In the genomic region with DNA sequence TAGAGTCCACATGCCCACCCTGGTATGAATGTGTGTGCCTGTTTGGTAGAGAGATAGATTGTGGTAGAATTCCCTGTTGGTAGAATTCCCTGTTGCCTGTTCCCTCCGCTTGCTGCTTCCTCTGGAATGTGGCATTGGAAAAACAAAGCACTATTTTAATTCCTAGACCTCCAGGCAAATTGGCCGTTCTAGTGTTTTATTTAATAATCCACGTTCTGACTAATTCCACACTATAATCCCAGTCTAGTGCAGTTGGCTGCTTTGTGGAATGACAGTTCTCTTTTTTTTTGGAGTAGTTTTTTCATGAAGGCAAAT, we compare ENCODE assay signal across 30 cellular contexts. TPM values are rescaled to one million over a fixed set of nuclear protein-coding genes. Genes with fewer than 3 reads are reported as not detected.
A peak's percentile ranks its signal among the peaks of the same experiment; 100 is the strongest.
DNase-seq lines count a peak whose midpoint lies in the region; ATAC-seq, FAIRE-seq and TF ChIP-seq lines count a peak whose summit lies in the region.
"Had no signal": no experiment of that assay in that cellular context is flagged by ENCODE, and none has a peak within 500 bp of the region (broad histone marks: within the 10 kb centered on the region; RNA-seq: fewer than 3 reads in every experiment).

No MANE protein-coding gene starts in this region.

- H3K27me3 ChIP-seq in GM23338 (ENCODE audit: insufficient read depth) (peaks cover 20% of the 10 kb centered on the region), neural progenitor cell (peaks cover 49% of the 10 kb centered on the region)
- H3K27me3 ChIP-seq: SJCRH30 had no signal

- TF ChIP-seq CTCF in GM23338 (conservative IDR thresholded peaks at IDR 0.05; ENCODE audit: low read depth in 2 of 2) (no peak), neural progenitor cell (IDR thresholded peaks at IDR 0.05) (no peak)

- H3K4me3 ChIP-seq in GM23338: peak overlapping the region; percentile 78
- H3K4me3 ChIP-seq in neural progenitor cell: peak overlapping the region; percentile 75
- H3K4me3 ChIP-seq: HAP-1, SJCRH30 had no signal

- H3F3A ChIP-seq in GM23338 (replicated peaks; ENCODE audit: low read depth) (no peaks in the 10 kb centered on the region; the same call in 1 of the 2 replicates), neural progenitor cell (ENCODE audit: low read depth) (peaks cover 22% of the 10 kb centered on the region)

- H2AFZ ChIP-seq in GM23338 (peak overlapping the region; percentile 74; the same call in 1 of the 2 replicates), neural progenitor cell (replicated peaks) (no peak overlapping the region)

- H3K36me3 ChIP-seq in GM23338 (ENCODE audit: insufficient read depth): no peaks in the 10 kb centered on the region
- H3K36me3 ChIP-seq in neural progenitor cell: no peaks in the 10 kb centered on the region
- H3K36me3 ChIP-seq: HAP-1, SJCRH30 had no signal

- H3K4me2 ChIP-seq in GM23338 (peak overlapping the region; percentile 96), neural progenitor cell (peak overlapping the region; percentile 98)

- H3K4me1 ChIP-seq in GM23338 (ENCODE audit: insufficient read depth) (peaks cover 47% of the 10 kb centered on the region), neural progenitor cell (peaks cover 11% of the 10 kb centered on the region)
- H3K4me1 ChIP-seq: foreskin keratinocyte, HAP-1, SJCRH30 had no signal

- H3K27me3 Mint-ChIP-seq in GM23338 (ENCODE audit: insufficient read depth, low read depth, poor library complexity): peaks cover 14% of the 10 kb centered on the region
- peaks cover 63% of the 10 kb centered on the region for H3K27me3 Mint-ChIP-seq in activated T-helper 17 cell treated with anti-CD3 and anti-CD28 coated beads, Interleukin-2, amount 50 U/mL, for 72 hours
- H3K27me3 Mint-ChIP-seq in neural progenitor cell (ENCODE audit: insufficient read depth, low read depth): peaks cover 10% of the 10 kb centered on the region

- DNase-seq in GM23338 (ENCODE audit: low spot score) (peak; percentile 44), foreskin melanocyte (peak; percentile 76), neural progenitor cell (ENCODE audit: low spot score) (no peak), 8988T (no peak), GM19239 (ENCODE audit: insufficient read length, low spot score) (no peak), SIG-M5 treated with dmso at 0.1 percent for 504 hours (lab: John Stamatoyannopoulos, UW; ENCODE audit: unreplicated experiment) (no peak), mucosa of gallbladder (ENCODE audit: low spot score) (no peak)
- DNase-seq: activated CD4-positive, alpha-beta T cell treated with anti-CD3 and anti-CD28 coated beads, Interleukin-2, amount 50 U/mL, for 4 hours; activated CD8-positive, alpha-beta memory T cell treated with anti-CD3 and anti-CD28 coated beads, Interleukin-2, amount 50 U/mL, for 48 hours; activated effector memory CD4-positive, alpha-beta T cell treated with anti-CD3 and anti-CD28 coated beads, Interleukin-2, amount 50 U/mL, for 16 hours; CD4-positive, alpha-beta T cell; foreskin keratinocyte; IMR-90; left cardiac atrium; midbrain; MM.1S; NCI-H146; NCI-H2171 treated with DMSO at 0.1 percent for 48 hours; NCI-H748 treated with DMSO at 0.1 percent for 48 hours; SJCRH30; small intestine; stimulated activated CD4-positive, alpha-beta T cell treated with anti-CD3 and anti-CD28 coated beads, Interleukin-2, amount 100 ng/mL, for 48 hours; stimulated activated naive CD4-positive, alpha-beta T cell treated with Interleukin-2 at 50 U/mL for 16 hours; T-helper 1 cell had no signal

- no peak for FAIRE-seq in GM19239 (lab: Jason Lieb, UNC)
- FAIRE-seq: small intestine had no signal

- no peak for ATAC-seq in GM23338
- no peak for ATAC-seq in activated T-helper 17 cell treated with anti-CD3 and anti-CD28 coated beads, Interleukin-2, amount 50 U/mL, for 72 hours (replicated peaks)

- H3K27ac ChIP-seq in GM23338 (ENCODE audit: low read depth) (no peak overlapping the region), neural progenitor cell (no peak overlapping the region)
- H3K27ac ChIP-seq: epithelial cell of prostate, foreskin keratinocyte, SJCRH30 had no signal

- H3K9ac ChIP-seq in neural progenitor cell: no peak overlapping the region

- H3K4me1 Mint-ChIP-seq in GM23338 (peaks cover 55% of the 10 kb centered on the region), neural progenitor cell (peaks cover 24% of the 10 kb centered on the region)
- peaks cover 5% of the 10 kb centered on the region for H3K4me1 Mint-ChIP-seq in activated T-helper 17 cell treated with anti-CD3 and anti-CD28 coated beads, Interleukin-2, amount 50 U/mL, for 72 hours

- H3K27ac Mint-ChIP-seq in GM23338: no peak overlapping the region
- H3K27ac Mint-ChIP-seq in activated T-helper 17 cell treated with anti-CD3 and anti-CD28 coated beads, Interleukin-2, amount 50 U/mL, for 72 hours: no peak overlapping the region
- no peak overlapping the region for H3K27ac Mint-ChIP-seq in neural progenitor cell
- H3K27ac Mint-ChIP-seq: CD4-positive, alpha-beta T cell had no signal

- H3K9me2 ChIP-seq in GM23338 (ENCODE audit: insufficient read depth): no peaks in the 10 kb centered on the region

- H3K36me3 Mint-ChIP-seq in GM23338 (ENCODE audit: low read depth) (no peaks in the 10 kb centered on the region), neural progenitor cell (no peaks in the 10 kb centered on the region)
- H3K36me3 Mint-ChIP-seq in activated T-helper 17 cell treated with anti-CD3 and anti-CD28 coated beads, Interleukin-2, amount 50 U/mL, for 72 hours (ENCODE audit: low read depth): no peaks in the 10 kb centered on the region

- H3K9me3 Mint-ChIP-seq in GM23338 (no peaks in the 10 kb centered on the region), neural progenitor cell (no peaks in the 10 kb centered on the region)
- H3K9me3 Mint-ChIP-seq in activated T-helper 17 cell treated with anti-CD3 and anti-CD28 coated beads, Interleukin-2, amount 50 U/mL, for 72 hours: no peaks in the 10 kb centered on the region
- H3K9me3 Mint-ChIP-seq: CD4-positive, alpha-beta T cell had no signal

- H3K79me2 ChIP-seq in GM23338 (replicated peaks; ENCODE audit: insufficient read depth): peaks cover 25% of the 10 kb centered on the region
- no peaks in the 10 kb centered on the region for H3K79me2 ChIP-seq in neural progenitor cell (ENCODE audit: low read depth)

- H3K4me3 Mint-ChIP-seq in GM23338 (peak overlapping the region; percentile 82), neural progenitor cell (peak overlapping the region; percentile 87)
- H3K4me3 Mint-ChIP-seq in activated T-helper 17 cell treated with anti-CD3 and anti-CD28 coated beads, Interleukin-2, amount 50 U/mL, for 72 hours: peak overlapping the region; percentile 19
- H3K4me3 Mint-ChIP-seq: CD4-positive, alpha-beta T cell had no signal

- no peaks in the 10 kb centered on the region for H3K9me3 ChIP-seq in neural progenitor cell (ENCODE audit: low read depth)
- H3K9me3 ChIP-seq: HAP-1, SJCRH30 had no signal

- H4K20me1 ChIP-seq in GM23338 (replicated peaks; ENCODE audit: insufficient read depth): no peaks in the 10 kb centered on the region
- H4K20me1 ChIP-seq in neural progenitor cell (ENCODE audit: low read depth): no peaks in the 10 kb centered on the region

TF ChIP-seq in GM23338, 12 proteins besides CTCF, POLR2A, EP300 and RAD21 (continues in another document):
- TF ChIP-seq REST (IDR thresholded peaks at IDR 0.05; ENCODE audit: unreplicated experiment) (no peak), ZNF114 (CRISPR knock-in tag; IDR thresholded peaks at IDR 0.05) (no peak), EZH2phosphoT487 (IDR thresholded peaks at IDR 0.05; ENCODE audit: unreplicated experiment) (no peak), STAT1 (IDR thresholded peaks at IDR 0.05; ENCODE audit: unreplicated experiment) (no peak), NANOG (IDR thresholded peaks at IDR 0.05; ENCODE audit: borderline replicate concordance) (no peak)
- TF ChIP-seq, protein P1, sequence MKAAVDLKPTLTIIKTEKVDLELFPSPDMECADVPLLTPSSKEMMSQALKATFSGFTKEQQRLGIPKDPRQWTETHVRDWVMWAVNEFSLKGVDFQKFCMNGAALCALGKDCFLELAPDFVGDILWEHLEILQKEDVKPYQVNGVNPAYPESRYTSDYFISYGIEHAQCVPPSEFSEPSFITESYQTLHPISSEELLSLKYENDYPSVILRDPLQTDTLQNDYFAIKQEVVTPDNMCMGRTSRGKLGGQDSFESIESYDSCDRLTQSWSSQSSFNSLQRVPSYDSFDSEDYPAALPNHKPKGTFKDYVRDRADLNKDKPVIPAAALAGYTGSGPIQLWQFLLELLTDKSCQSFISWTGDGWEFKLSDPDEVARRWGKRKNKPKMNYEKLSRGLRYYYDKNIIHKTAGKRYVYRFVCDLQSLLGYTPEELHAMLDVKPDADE (IDR thresholded peaks at IDR 0.05): no peak

RNA-seq across cellular contexts. Expression of gene HECW1, which starts 2.0 kb away (rescaled TPM):
- 19.2 and 21.8 TPM in 2 replicates for total RNA-seq in GM23338 (2014; rRNA removed; shearing (Covaris generic))
- polyA plus RNA-seq in GM23338 (2016; fragmentation: Nextera tagmentation; extraction: Ambion mirVana): 6.1 and 11.0 TPM in 2 replicates
- total RNA-seq in activated T-helper 17 cell treated with anti-CD3 and anti-CD28 coated beads, Interleukin-2, amount 50 U/mL, for 72 hours: not detected
- total RNA-seq in neural progenitor cell (ENCODE audit: low replicate concordance): 0.11 and 0.28 TPM in 2 replicates
- total RNA-seq in mucosa of gallbladder: 3.8 TPM
- total RNA-seq: cardiac septum; CD4-positive, alpha-beta T cell; dermis microvascular lymphatic vessel endothelial cell; foreskin keratinocyte; left cardiac atrium; pulmonary artery endothelial cell; SJCRH30 had no signal

Comparison
In these comparisons a context has a peak if more than half of its experiments do, and no peak if none do; other contexts are left out.
1. DNase-seq: peak in GM23338 (single experiment) and foreskin melanocyte (single experiment); none in neural progenitor cell (single experiment), 8988T (single experiment), GM19239 (single experiment), SIG-M5 treated with dmso at 0.1 percent for 504 hours (single experiment) and mucosa of gallbladder (single experiment).
2. H3K4me3 Mint-ChIP-seq: peak in every context shown above with its lines; median percentile 87 in neural progenitor cell; 82 in GM23338; 19 in activated T-helper 17 cell treated with anti-CD3 and anti-CD28 coated beads, Interleukin-2, amount 50 U/mL, for 72 hours.